In the genomic region with DNA sequence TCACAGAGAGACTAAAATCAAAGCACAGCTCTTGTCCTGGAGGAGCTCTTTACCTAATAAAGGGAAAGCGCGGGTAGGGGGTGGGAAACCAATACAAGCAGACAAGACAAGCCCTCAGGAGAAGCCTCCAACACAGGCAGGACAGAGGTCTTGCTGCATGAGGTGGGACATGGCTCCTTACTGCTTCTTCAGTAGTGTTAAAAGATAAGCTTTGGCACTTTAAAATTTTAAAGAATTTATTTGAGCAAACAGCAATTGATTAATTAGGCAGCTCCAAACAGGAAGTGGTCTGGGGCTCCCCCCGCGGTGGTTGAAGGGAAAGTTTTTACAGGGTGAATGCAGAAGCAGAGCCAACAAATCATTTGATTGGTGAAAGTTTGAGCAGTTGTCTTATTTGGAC, we compare ENCODE assay signal across 1 cellular context.
TF ChIP-seq lines count a peak whose summit lies in the region.

No MANE protein-coding gene starts in this region.

TF ChIP-seq in K562, 482 proteins besides CTCF, POLR2A, EP300 and RAD21 (continued from another document):
- TF ChIP-seq, protein P1, sequence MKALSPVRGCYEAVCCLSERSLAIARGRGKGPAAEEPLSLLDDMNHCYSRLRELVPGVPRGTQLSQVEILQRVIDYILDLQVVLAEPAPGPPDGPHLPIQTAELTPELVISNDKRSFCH (CRISPR knock-in tag; IDR thresholded peaks at IDR 0.05) = no peak
- TF ChIP-seq, protein P1 (tag; IDR thresholded peaks at IDR 0.05) = no peak
- TF ChIP-seq, protein P2, sequence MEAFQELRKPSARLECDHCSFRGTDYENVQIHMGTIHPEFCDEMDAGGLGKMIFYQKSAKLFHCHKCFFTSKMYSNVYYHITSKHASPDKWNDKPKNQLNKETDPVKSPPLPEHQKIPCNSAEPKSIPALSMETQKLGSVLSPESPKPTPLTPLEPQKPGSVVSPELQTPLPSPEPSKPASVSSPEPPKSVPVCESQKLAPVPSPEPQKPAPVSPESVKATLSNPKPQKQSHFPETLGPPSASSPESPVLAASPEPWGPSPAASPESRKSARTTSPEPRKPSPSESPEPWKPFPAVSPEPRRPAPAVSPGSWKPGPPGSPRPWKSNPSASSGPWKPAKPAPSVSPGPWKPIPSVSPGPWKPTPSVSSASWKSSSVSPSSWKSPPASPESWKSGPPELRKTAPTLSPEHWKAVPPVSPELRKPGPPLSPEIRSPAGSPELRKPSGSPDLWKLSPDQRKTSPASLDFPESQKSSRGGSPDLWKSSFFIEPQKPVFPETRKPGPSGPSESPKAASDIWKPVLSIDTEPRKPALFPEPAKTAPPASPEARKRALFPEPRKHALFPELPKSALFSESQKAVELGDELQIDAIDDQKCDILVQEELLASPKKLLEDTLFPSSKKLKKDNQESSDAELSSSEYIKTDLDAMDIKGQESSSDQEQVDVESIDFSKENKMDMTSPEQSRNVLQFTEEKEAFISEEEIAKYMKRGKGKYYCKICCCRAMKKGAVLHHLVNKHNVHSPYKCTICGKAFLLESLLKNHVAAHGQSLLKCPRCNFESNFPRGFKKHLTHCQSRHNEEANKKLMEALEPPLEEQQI (IDR thresholded peaks at IDR 0.05) = no peak
- no peak for TF ChIP-seq PHB2 (IDR thresholded peaks at IDR 0.05; ENCODE audit: low read depth)
- no peak for TF ChIP-seq NONO (IDR thresholded peaks at IDR 0.05; ENCODE audit: low read depth in 2 of 2, low read length in 1 of 2)
